20 cellular contexts compared by ENCODE assay signal in genomic region chr4:2911868-2912267, GRCh38. TPM values are rescaled to one million over a fixed set of nuclear protein-coding genes. Genes with fewer than 3 reads are reported as not detected.
DNase-seq lines count a peak whose midpoint lies in the region; ATAC-seq, FAIRE-seq and TF ChIP-seq lines count a peak whose summit lies in the region.
"Had no signal": no experiment of that assay in that cellular context is flagged by ENCODE, and none has a peak within 500 bp of the region (broad histone marks: within the 10 kb centered on the region; RNA-seq: fewer than 3 reads in every experiment).

No MANE protein-coding gene starts in this region.

- CTCF ChIA-PET in activated CD8-positive, alpha-beta T cell treated with anti-CD3 and anti-CD28 coated beads for 36 hours (lab: Charles Lee) = interaction anchor here (0.7 kb wide), 1 partner anchor 26 kb away, joined by 3 read pairs; no protein-coding TSS in a partner anchor
- CTCF ChIA-PET in activated CD8-positive, alpha-beta T cell treated with anti-CD3 and anti-CD28 coated beads, Interleukin-2, amount 10 ng/mL, durations not matched to agents 7 days and 5 days (lab: Charles Lee) = no interaction called here
- CTCF ChIA-PET in IMR-90 (lab: Yijun Ruan, JAX) = no interaction called here

- POLR2A ChIA-PET in activated CD8-positive, alpha-beta T cell treated with anti-CD3 and anti-CD28 coated beads for 36 hours (lab: Charles Lee) = interaction anchor here (1.2 kb wide), 1 partner anchor 9 kb away, joined by 3 read pairs; no protein-coding TSS in a partner anchor
- POLR2A ChIA-PET in activated CD8-positive, alpha-beta T cell treated with anti-CD3 and anti-CD28 coated beads, Interleukin-2, amount 10 ng/mL, durations not matched to agents 7 days and 5 days (lab: Charles Lee) = no interaction called here
- POLR2A ChIA-PET in IMR-90 (lab: Charles Lee; ENCODE audit: unreplicated experiment) = no interaction called here

- in situ Hi-C loops in IMR-90 (cut with MboI; ENCODE audit: low sequenced_read_pairs) = no loop called here
- in situ Hi-C loops in GM13977 (cut with MboI; ENCODE audit: low pct_unique_long_range_greater_than_20kb, low sequenced_read_pairs, unreplicated experiment) = no loop called here

- ATAC-seq in activated CD8-positive, alpha-beta T cell treated with anti-CD3 and anti-CD28 coated beads for 36 hours = no peak
- no peak for ATAC-seq in activated CD8-positive, alpha-beta T cell treated with anti-CD3 and anti-CD28 coated beads, Interleukin-2, amount 10 ng/mL, durations not matched to agents 7 days and 5 days
- ATAC-seq in IMR-90 (ENCODE audit: low read depth) = no peak
- ATAC-seq: GM23338 had no signal

- H4K5ac ChIP-seq in IMR-90 (ENCODE audit: low read depth, low read length) = no peak overlapping the region

- H3K4me3 Mint-ChIP-seq in activated CD8-positive, alpha-beta T cell treated with anti-CD3 and anti-CD28 coated beads for 36 hours = no peak overlapping the region
- no peak overlapping the region for H3K4me3 Mint-ChIP-seq in activated CD8-positive, alpha-beta T cell treated with anti-CD3 and anti-CD28 coated beads, Interleukin-2, amount 10 ng/mL, durations not matched to agents 7 days and 5 days
- H3K4me3 Mint-ChIP-seq: CD14-positive monocyte; CD4-positive, alpha-beta memory T cell; GM23338; IgD-negative memory B cell had no signal

- H3K18ac ChIP-seq in IMR-90 (ENCODE audit: low read depth, low read length) (no peak overlapping the region), neuronal stem cell (ENCODE audit: low read length) (no peak overlapping the region)

- no peak for DNase-seq in activated CD8-positive, alpha-beta T cell treated with anti-CD3 and anti-CD28 coated beads for 36 hours
- DNase-seq in activated CD8-positive, alpha-beta T cell treated with anti-CD3 and anti-CD28 coated beads, Interleukin-2, amount 10 ng/mL, durations not matched to agents 7 days and 5 days = no peak
- DNase-seq in IMR-90 = no peak
- DNase-seq in kidney = peak; percentile 27
- no peak for DNase-seq in neuronal stem cell (ENCODE audit: low spot score)
- no peak for DNase-seq in GM12891 (ENCODE audit: insufficient read length, low spot score)
- no peak for DNase-seq in activated CD4-positive, CD25-positive, alpha-beta regulatory T cell treated with anti-CD3 and anti-CD28 coated beads, Interleukin-2, amount 50 U/mL, for 72 hours
- no peak for DNase-seq in GM13977 (ENCODE audit: low spot score)
- DNase-seq: 8988T; Calu3; CD4-positive, alpha-beta memory T cell; DMS79 treated with DMSO at 0.1 percent for 48 hours; GF-D8; HCEC 1CT had no signal

- H3K14ac ChIP-seq in IMR-90 (replicated peaks; ENCODE audit: low read depth, low read length) = no peak overlapping the region
- no peak overlapping the region for H3K14ac ChIP-seq in neuronal stem cell (ENCODE audit: low read length)

- H3K27me3 ChIP-seq in IMR-90 (ENCODE audit: control insufficient read depth, insufficient read depth, low read length) = no peaks in the 10 kb centered on the region
- H3K27me3 ChIP-seq in neuronal stem cell (ENCODE audit: control insufficient read depth in 3 of 3, insufficient read depth in 3 of 3, low read depth in 1 of 3, low read length in 3 of 3) = no peaks in the 10 kb centered on the region
- H3K27me3 ChIP-seq: BLaER1 had no signal

- FAIRE-seq in kidney (lab: Jason Lieb, UNC) = no peak
- no peak for FAIRE-seq in GM12891 (lab: Jason Lieb, UNC)
- FAIRE-seq: H54 had no signal

- no peaks in the 10 kb centered on the region for H4K20me1 ChIP-seq in IMR-90 (ENCODE audit: insufficient read depth, low read length)

- H3K36me3 ChIP-seq in IMR-90 (ENCODE audit: control insufficient read depth, insufficient read depth, low read length) (peaks cover 77% of the 10 kb centered on the region), kidney (ENCODE audit: control insufficient read depth in 1 of 2, insufficient read depth in 2 of 2, low read length in 2 of 2) (peaks cover 47 to 51% of the 10 kb centered on the region in 2 donors), neuronal stem cell (replicated peaks in 1 of 2; ENCODE audit: control insufficient read depth in 2 of 2, insufficient read depth in 2 of 2, low read length in 2 of 2) (peaks cover 54 to 94% of the 10 kb centered on the region in 2 donors)

- H2AFZ ChIP-seq in IMR-90 (replicated peaks; ENCODE audit: low read length, poor library complexity) (peak overlapping the region; percentile 40), neuronal stem cell (ENCODE audit: low read length) (no peak overlapping the region)
- H2AFZ ChIP-seq: GM23338 had no signal

- H4K91ac ChIP-seq in IMR-90 (ENCODE audit: insufficient read depth, low read depth, low read length) (no peak overlapping the region), neuronal stem cell (ENCODE audit: low read depth, low read length, poor library complexity) (no peak overlapping the region)

- TF ChIP-seq POLR2A in IMR-90 (IDR thresholded peaks at IDR 0.05; ENCODE audit: low read depth, low read length) = no peak
- TF ChIP-seq POLR2A in GM12891 (IDR thresholded peaks at IDR 0.05; ENCODE audit: low read depth, low read length) = no peak

- H3K79me1 ChIP-seq in IMR-90 (ENCODE audit: low read depth in 1 of 2, low read length in 2 of 2) = peaks cover 15 to 70% of the 10 kb centered on the region in 2 experiments
- no peaks in the 10 kb centered on the region for H3K79me1 ChIP-seq in neuronal stem cell (ENCODE audit: low read depth, low read length)

- H2BK5ac ChIP-seq in IMR-90 (ENCODE audit: low read depth, low read length, poor library complexity, severe bottlenecking) (no peak overlapping the region), neuronal stem cell (ENCODE audit: low read length) (no peak overlapping the region)

- H4K8ac ChIP-seq in IMR-90 (ENCODE audit: low read depth in 2 of 2, low read length in 2 of 2) (no peak overlapping the region), neuronal stem cell (ENCODE audit: low read depth, low read length) (no peak overlapping the region)

- peaks cover 19% of the 10 kb centered on the region for H3K4me1 Mint-ChIP-seq in activated CD8-positive, alpha-beta T cell treated with anti-CD3 and anti-CD28 coated beads for 36 hours (ENCODE audit: low read depth)
- H3K4me1 Mint-ChIP-seq in activated CD8-positive, alpha-beta T cell treated with anti-CD3 and anti-CD28 coated beads, Interleukin-2, amount 10 ng/mL, durations not matched to agents 7 days and 5 days (ENCODE audit: low read depth) = peaks cover 26% of the 10 kb centered on the region
- H3K4me1 Mint-ChIP-seq: GM23338 had no signal

- intact Hi-C loops in activated CD8-positive, alpha-beta T cell treated with anti-CD3 and anti-CD28 coated beads for 36 hours (cut with micrococcal nuclease) = no loop called here
- intact Hi-C loops in IMR-90 (cut with micrococcal nuclease) = no loop called here
- intact Hi-C loops in kidney (cut with DNase I) = no loop called here

- H2AK5ac ChIP-seq in IMR-90 (ENCODE audit: low read depth, low read length) (no peak overlapping the region), neuronal stem cell (ENCODE audit: low read depth, low read length) (no peak overlapping the region)

- H3K4me3 ChIP-seq in IMR-90 (ENCODE audit: insufficient read depth, low read depth, low read length) = no peak overlapping the region
- no peak overlapping the region for H3K4me3 ChIP-seq in kidney (ENCODE audit: low read length in 2 of 2)
- H3K4me3 ChIP-seq in neuronal stem cell (ENCODE audit: low read length in 2 of 2) = no peak overlapping the region
- H3K4me3 ChIP-seq: BLaER1, GM23338 had no signal

- peaks cover 14% of the 10 kb centered on the region for H3K9me1 ChIP-seq in IMR-90 (ENCODE audit: insufficient read depth, low read length)

- H3K4me1 ChIP-seq in IMR-90 (ENCODE audit: control insufficient read depth, insufficient read depth, low read length) (no peaks in the 10 kb centered on the region), kidney (ENCODE audit: control insufficient read depth in 1 of 2, insufficient read depth in 1 of 2, low read depth in 1 of 2, low read length in 2 of 2) (peaks cover 0 to 2% of the 10 kb centered on the region in 2 donors), neuronal stem cell (ENCODE audit: control insufficient read depth in 2 of 2, insufficient read depth in 1 of 2, low read depth in 1 of 2, low read length in 2 of 2) (no peaks in the 10 kb centered on the region)

- H2BK12ac ChIP-seq in neuronal stem cell (ENCODE audit: low read length) = no peak overlapping the region

- H3K23ac ChIP-seq in IMR-90 (ENCODE audit: low read depth, low read length) (no peak overlapping the region), neuronal stem cell (ENCODE audit: low read depth, low read length, poor library complexity) (peak overlapping the region; percentile 70)

- H3K27me3 Mint-ChIP-seq in activated CD8-positive, alpha-beta T cell treated with anti-CD3 and anti-CD28 coated beads for 36 hours = no peaks in the 10 kb centered on the region
- H3K27me3 Mint-ChIP-seq in activated CD8-positive, alpha-beta T cell treated with anti-CD3 and anti-CD28 coated beads, Interleukin-2, amount 10 ng/mL, durations not matched to agents 7 days and 5 days (ENCODE audit: low read depth) = no peaks in the 10 kb centered on the region
- H3K27me3 Mint-ChIP-seq: CD4-positive, alpha-beta memory T cell; IgD-negative memory B cell had no signal

- no peak overlapping the region for H2AK9ac ChIP-seq in IMR-90 (replicated peaks; ENCODE audit: low read depth, low read length, poor library complexity)

- dilution Hi-C loops in IMR-90 (cut with HindIII; ENCODE audit: low sequenced_read_pairs, unreplicated experiment) = no loop called here

- TF ChIP-seq CTCF in activated CD8-positive, alpha-beta T cell treated with anti-CD3 and anti-CD28 coated beads for 36 hours (IDR thresholded peaks at IDR 0.05) = no peak
- TF ChIP-seq CTCF in IMR-90 (conservative IDR thresholded peaks at IDR 0.05; ENCODE audit: low read depth, low read length) (no peak), kidney (IDR thresholded peaks at IDR 0.05; ENCODE audit: borderline replicate concordance, extremely low read depth, insufficient read depth) (no peak), GM13977 (IDR thresholded peaks at IDR 0.05; ENCODE audit: extremely low read depth, insufficient read depth, missing control alignments) (no peak)

- no peak overlapping the region for H3K56ac ChIP-seq in IMR-90 (ENCODE audit: extremely low read depth, insufficient read depth, low read length)

- H3K9me3 Mint-ChIP-seq in activated CD8-positive, alpha-beta T cell treated with anti-CD3 and anti-CD28 coated beads for 36 hours = no peaks in the 10 kb centered on the region
- no peaks in the 10 kb centered on the region for H3K9me3 Mint-ChIP-seq in activated CD8-positive, alpha-beta T cell treated with anti-CD3 and anti-CD28 coated beads, Interleukin-2, amount 10 ng/mL, durations not matched to agents 7 days and 5 days (ENCODE audit: insufficient read depth)
- H3K9me3 Mint-ChIP-seq: CD4-positive, alpha-beta memory T cell; IgD-negative memory B cell had no signal

- H2BK120ac ChIP-seq in IMR-90 (ENCODE audit: low read depth, low read length) = no peak overlapping the region
- no peak overlapping the region for H2BK120ac ChIP-seq in neuronal stem cell (ENCODE audit: low read depth, low read length)

- WGBS in IMR-90 (ENCODE audit: extremely low coverage in 2 of 2, insufficient read length in 1 of 2), 2 experiments = no CpG with 5 or more reads among the region's 3 CpGs
- WGBS in neuronal stem cell (ENCODE audit: extremely low coverage in 2 of 2, insufficient read length in 2 of 2, insufficient replicate concordance in 1 of 2), 2 donors = no CpG with 5 or more reads among the region's 3 CpGs

- peaks cover 49% of the 10 kb centered on the region for H3K36me3 Mint-ChIP-seq in activated CD8-positive, alpha-beta T cell treated with anti-CD3 and anti-CD28 coated beads for 36 hours (ENCODE audit: low read depth)
- H3K36me3 Mint-ChIP-seq in activated CD8-positive, alpha-beta T cell treated with anti-CD3 and anti-CD28 coated beads, Interleukin-2, amount 10 ng/mL, durations not matched to agents 7 days and 5 days (ENCODE audit: low read depth) = peaks cover 71% of the 10 kb centered on the region

- H3K9me3 ChIP-seq in IMR-90 (ENCODE audit: control insufficient read depth, insufficient read depth, low read length) (no peaks in the 10 kb centered on the region), kidney (ENCODE audit: control insufficient read depth in 1 of 2, low read length in 2 of 2) (no peaks in the 10 kb centered on the region), neuronal stem cell (replicated peaks in 1 of 2; ENCODE audit: control insufficient read depth in 2 of 2, insufficient read depth in 1 of 2, low read depth in 1 of 2, low read length in 2 of 2) (peaks cover 0 to 4% of the 10 kb centered on the region in 2 donors)

- no peak overlapping the region for H3K4ac ChIP-seq in IMR-90 (ENCODE audit: low read depth, low read length)
- H3K4ac ChIP-seq in neuronal stem cell (ENCODE audit: low read length) = no peak overlapping the region

- H3K9ac ChIP-seq in IMR-90 (ENCODE audit: low read depth, low read length) (no peak overlapping the region), kidney (ENCODE audit: low read length in 2 of 2) (no peak overlapping the region), neuronal stem cell (ENCODE audit: low read depth, low read length, poor library complexity) (no peak overlapping the region)
- H3K9ac ChIP-seq: BLaER1 had no signal

- no peak overlapping the region for H2BK20ac ChIP-seq in IMR-90 (ENCODE audit: low read depth, low read length)

- no TSS peak for BruUV-seq in IMR-90 (replicated peaks; lab: Mats Ljungman, UMichigan)

- TF ChIP-seq RAD21 in IMR-90 (IDR thresholded peaks at IDR 0.05; ENCODE audit: low read length) = no peak

- H2BK15ac ChIP-seq in IMR-90 (ENCODE audit: low read depth, low read length) = no peak overlapping the region
- no peak overlapping the region for H2BK15ac ChIP-seq in neuronal stem cell (ENCODE audit: low read length)

- H3K27ac Mint-ChIP-seq in activated CD8-positive, alpha-beta T cell treated with anti-CD3 and anti-CD28 coated beads for 36 hours = peak overlapping the region; percentile 38
- no peak overlapping the region for H3K27ac Mint-ChIP-seq in activated CD8-positive, alpha-beta T cell treated with anti-CD3 and anti-CD28 coated beads, Interleukin-2, amount 10 ng/mL, durations not matched to agents 7 days and 5 days
- H3K27ac Mint-ChIP-seq: GM23338, IgD-negative memory B cell had no signal

- H3K4me2 ChIP-seq in IMR-90 (ENCODE audit: low read depth, low read length) = no peak overlapping the region
- H3K4me2 ChIP-seq in neuronal stem cell (ENCODE audit: insufficient read depth, low read length, poor library complexity, severe bottlenecking) = no peak overlapping the region
- H3K4me2 ChIP-seq: BLaER1, GM23338 had no signal

- H3K27ac ChIP-seq in IMR-90 (ENCODE audit: insufficient read depth, low read length) (no peak overlapping the region), kidney (ENCODE audit: low read depth in 2 of 2, low read length in 2 of 2) (no peak overlapping the region), neuronal stem cell (replicated peaks; ENCODE audit: low read length) (no peak overlapping the region)
- H3K27ac ChIP-seq: BLaER1, HL-60 had no signal

RNA-seq across cellular contexts. Expression of gene NOP14, which starts 51.3 kb away (rescaled TPM):
- 10 to 100 TPM; 76.8 to 77.3 TPM for total RNA-seq in activated CD8-positive, alpha-beta T cell treated with anti-CD3 and anti-CD28 coated beads for 36 hours
- 10 to 100 TPM; 47.6 to 52.3 TPM for total RNA-seq in activated CD8-positive, alpha-beta T cell treated with anti-CD3 and anti-CD28 coated beads, Interleukin-2, amount 10 ng/mL, durations not matched to agents 7 days and 5 days
- total RNA-seq in IMR-90 (2012; rRNA removed) (10.9 and 19.2 TPM in 2 replicates), kidney (22.0 TPM)
- polyA plus RNA-seq in IMR-90 (2012; rRNA removed) (11.3 and 12.6 TPM in 2 replicates), kidney (ENCODE audit: insufficient read depth, low read depth, low replicate concordance) (15.1 TPM)
- 5.4 and 8.4 TPM in 2 replicates for polyA plus RNA-seq in IMR-90 (2012; cell fraction: cytosol; rRNA removed)
- polyA plus RNA-seq in IMR-90 (2012; cell fraction: nucleus; rRNA removed; ENCODE audit: low replicate concordance) = 6.7 and 10.4 TPM in 2 replicates
- 21.4 TPM for polyA plus RNA-seq in neuronal stem cell (2013, experiment 1 of 2)
- polyA plus RNA-seq in neuronal stem cell (2013, experiment 2 of 2) = 21.1 TPM
- polyA plus RNA-seq in GM12891 (2012; ENCODE audit: low read depth, missing spikeins) = 41.1 TPM

RNA-seq across cellular contexts. Expression of gene GRK4, which starts 51.5 kb away (rescaled TPM):
- total RNA-seq in activated CD8-positive, alpha-beta T cell treated with anti-CD3 and anti-CD28 coated beads for 36 hours = 1 to 10 TPM; 2.8 to 3.0 TPM
- total RNA-seq in activated CD8-positive, alpha-beta T cell treated with anti-CD3 and anti-CD28 coated beads, Interleukin-2, amount 10 ng/mL, durations not matched to agents 7 days and 5 days = 1 to 10 TPM; 2.2 to 2.6 TPM
- total RNA-seq in IMR-90 (2012; rRNA removed) (1.6 and 1.7 TPM in 2 replicates), kidney (4.3 TPM)
- polyA plus RNA-seq in IMR-90 (2012; rRNA removed) (2.1 and 2.2 TPM in 2 replicates), kidney (ENCODE audit: insufficient read depth, low read depth, low replicate concordance) (4.3 TPM)
- 2.0 and 2.3 TPM in 2 replicates for polyA plus RNA-seq in IMR-90 (2012; cell fraction: cytosol; rRNA removed)
- polyA plus RNA-seq in IMR-90 (2012; cell fraction: nucleus; rRNA removed; ENCODE audit: low replicate concordance) = 1.1 and 1.6 TPM in 2 replicates
- polyA plus RNA-seq in neuronal stem cell (2013, experiment 1 of 2) = 4.2 TPM
- polyA plus RNA-seq in neuronal stem cell (2013, experiment 2 of 2) = 3.7 TPM
- polyA plus RNA-seq in GM12891 (2012; ENCODE audit: low read depth, missing spikeins) = 1.5 TPM
